29 cellular contexts compared by ENCODE assay signal in the genomic region with DNA sequence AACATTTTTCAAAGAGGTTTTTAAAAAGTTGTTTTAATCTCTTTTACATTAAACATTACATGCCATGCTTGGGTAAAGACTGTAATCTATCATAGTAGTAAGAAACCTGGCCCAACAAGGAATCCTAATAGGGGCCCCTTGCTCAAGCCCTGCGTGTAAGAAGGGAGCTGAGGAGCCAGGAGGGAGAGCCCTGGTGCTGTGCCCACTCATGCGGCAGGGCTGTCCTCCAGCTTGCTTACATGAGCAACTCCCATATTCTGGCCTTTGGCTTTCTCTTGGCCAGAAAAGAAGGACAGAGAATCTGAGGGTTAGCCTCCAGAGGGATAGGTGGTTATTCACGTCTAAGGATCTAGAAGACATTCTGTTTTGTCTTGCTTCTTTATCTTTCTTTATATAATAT. TPM values are rescaled to one million over a fixed set of nuclear protein-coding genes. Genes with fewer than 3 reads are reported as not detected.
"Had no signal": no experiment of that assay in that cellular context is flagged by ENCODE, and none has a peak within 500 bp of the region (broad histone marks: within the 10 kb centered on the region; RNA-seq: fewer than 3 reads in every experiment).

No MANE protein-coding gene starts in this region.

- H3K4me2 ChIP-seq: hepatocyte, smooth muscle cell had no signal

- ATAC-seq: mucosa of descending colon; natural killer cell treated with Interleukin-12 subunit alpha and Interleukin-12 subunit beta and Interleukin-15 and Interleukin-18, amount 100 ng/mL, for 72 hours; pancreas; sciatic nerve; stimulated activated naive CD8-positive, alpha-beta T cell treated with anti-CD3 and anti-CD28 coated beads, Interleukin-15, amount 100 ng/mL, for 72 hours had no signal

- H3K4me1 ChIP-seq: pancreas, suprapubic skin, vagina had no signal

- DNase-seq: dermis blood vessel endothelial cell; effector memory CD4-positive, alpha-beta T cell; head of caudate nucleus; kidney; mucosa of descending colon; naive B cell; pancreas; stimulated activated CD4-positive, alpha-beta T cell treated with anti-CD3 and anti-CD28 coated beads, Interleukin-12 subunit alpha, Interleukin-12 subunit beta, amount 100 ng/mL, for 4 hours; stimulated activated CD4-positive, alpha-beta T cell treated with anti-CD3 and anti-CD28 coated beads, Interleukin-1b, Interleukin-23, amount 100 ng/mL, for 48 hours; stimulated activated CD4-positive, alpha-beta T cell treated with anti-CD3 and anti-CD28 coated beads, Interleukin-4, amount 100 ng/mL, for 1 hour; stimulated activated CD8-positive, alpha-beta memory T cell treated with anti-CD3 and anti-CD28 coated beads, Interleukin-4, amount 100 ng/mL, for 48 hours; stimulated activated naive CD4-positive, alpha-beta T cell; stimulated activated naive CD8-positive, alpha-beta T cell treated with anti-CD3 and anti-CD28 coated beads, Interleukin-15, amount 100 ng/mL, for 72 hours; trophoblast cell had no signal

- H3K79me2 ChIP-seq: hepatocyte had no signal

- H3K4me3 Mint-ChIP-seq: mesothelial cell of epicardium; naive B cell; natural killer cell treated with Interleukin-12 subunit alpha and Interleukin-12 subunit beta and Interleukin-15 and Interleukin-18, amount 100 ng/mL, for 72 hours; neural crest cell; stimulated activated naive CD8-positive, alpha-beta T cell treated with anti-CD3 and anti-CD28 coated beads, Interleukin-15, amount 100 ng/mL, for 72 hours had no signal

- H3K27me3 ChIP-seq: esophagus muscularis mucosa, pancreas, suprapubic skin, vagina had no signal

- H3K9me3 Mint-ChIP-seq: natural killer cell treated with Interleukin-12 subunit alpha and Interleukin-12 subunit beta and Interleukin-15 and Interleukin-18, amount 100 ng/mL, for 72 hours; neural crest cell; stimulated activated naive CD8-positive, alpha-beta T cell treated with anti-CD3 and anti-CD28 coated beads, Interleukin-15, amount 100 ng/mL, for 72 hours had no signal

- H3K36me3 ChIP-seq: esophagus muscularis mucosa, neutrophil, pancreas, suprapubic skin, vagina had no signal

- H3K27ac Mint-ChIP-seq: mesothelial cell of epicardium; naive B cell; natural killer cell treated with Interleukin-12 subunit alpha and Interleukin-12 subunit beta and Interleukin-15 and Interleukin-18, amount 100 ng/mL, for 72 hours had no signal

- H3K4me3 ChIP-seq: coronary artery, esophagus muscularis mucosa, hepatocyte, lung, mucosa of descending colon, pancreas, smooth muscle cell, suprapubic skin, vagina had no signal

- H3K27ac ChIP-seq: coronary artery, esophagus muscularis mucosa, hepatocyte, neutrophil, pancreas, suprapubic skin, vagina had no signal

- H3K4me1 Mint-ChIP-seq: naive B cell had no signal

- H2AFZ ChIP-seq: hepatocyte had no signal

- H3K36me3 Mint-ChIP-seq: mesothelial cell of epicardium; naive B cell; natural killer cell treated with Interleukin-12 subunit alpha and Interleukin-12 subunit beta and Interleukin-15 and Interleukin-18, amount 100 ng/mL, for 72 hours had no signal

- H3K9me3 ChIP-seq: esophagus muscularis mucosa, mucosa of descending colon, neutrophil, pancreas, suprapubic skin, vagina had no signal

RNA-seq across cellular contexts. Expression of a gene that starts 49.8 kb away (rescaled TPM):
- total RNA-seq: dermis blood vessel endothelial cell; endothelial cell of umbilical vein; fibroblast of villous mesenchyme; glomerular endothelial cell; mesothelial cell of epicardium; natural killer cell treated with Interleukin-12 subunit alpha and Interleukin-12 subunit beta and Interleukin-15 and Interleukin-18, amount 100 ng/mL, for 72 hours; neural crest cell; smooth muscle cell; vagina had no signal
- polyA plus RNA-seq: endothelial cell of umbilical vein, hepatocyte, smooth muscle cell had no signal
